13 cellular contexts compared by ENCODE assay signal in genomic region chr10:79162022-79162421, GRCh38.
DNase-seq lines count a peak whose midpoint lies in the region; ATAC-seq and TF ChIP-seq lines count a peak whose summit lies in the region.
"Had no signal": no experiment of that assay in that cellular context is flagged by ENCODE, and none has a peak within 500 bp of the region (broad histone marks: within the 10 kb centered on the region; RNA-seq: fewer than 3 reads in every experiment).

No MANE protein-coding gene starts in this region.

- H3K9me3 Mint-ChIP-seq in endodermal cell: no peaks in the 10 kb centered on the region
- H3K9me3 Mint-ChIP-seq in stimulated activated naive B cell treated with anti-CD40 and anti-IgM and Interleukin-4, amounts not matched to agents 10 μg/mL and 1 μg/mL and 100 μg/mL, for 72 hours: no peaks in the 10 kb centered on the region

- H3K27me3 ChIP-seq in ACC112 (ENCODE audit: insufficient read depth, low read length): no peaks in the 10 kb centered on the region
- H3K27me3 ChIP-seq in BLaER1 treated with 17β-estradiol and CSF1 and Interleukin-3, amounts not matched to agents 10 nM and 100 nM: no peaks in the 10 kb centered on the region
- no peaks in the 10 kb centered on the region for H3K27me3 ChIP-seq in endodermal cell (ENCODE audit: control insufficient read depth, insufficient read depth, low read length, poor library complexity, severe bottlenecking)
- no peaks in the 10 kb centered on the region for H3K27me3 ChIP-seq in rectal smooth muscle tissue (ENCODE audit: control insufficient read depth, insufficient read depth, low read length)

- peak overlapping the region; percentile 72 for H3K27ac Mint-ChIP-seq in endodermal cell
- no peak overlapping the region for H3K27ac Mint-ChIP-seq in stimulated activated naive B cell treated with anti-CD40 and anti-IgM and Interleukin-4, amounts not matched to agents 10 μg/mL and 1 μg/mL and 100 μg/mL, for 72 hours

- 92 to 95% methylated on average over 10 to 12 of the region's 12 CpGs for WGBS in endodermal cell (ENCODE audit: insufficient coverage in 1 of 2, insufficient read length in 1 of 2), 2 experiments

- peak overlapping the region; percentile 91; the same call in 1 of the 2 replicates for H3K27ac ChIP-seq in ACC112 (ENCODE audit: low read depth, low read length)
- H3K27ac ChIP-seq in BLaER1 treated with 17β-estradiol and CSF1 and Interleukin-3, amounts not matched to agents 10 nM and 100 nM: no peak overlapping the region
- H3K27ac ChIP-seq in endodermal cell (ENCODE audit: low read depth, low read length): no peak overlapping the region
- peak overlapping the region; percentile 90 for H3K27ac ChIP-seq in rectal smooth muscle tissue (ENCODE audit: low read depth, low read length)

- H3K4me1 ChIP-seq in ACC112 (ENCODE audit: control insufficient read depth, insufficient read depth, low read length, unreplicated experiment) (peaks cover 67% of the 10 kb centered on the region), endodermal cell (ENCODE audit: control insufficient read depth, insufficient read depth, low read length) (peaks cover 21% of the 10 kb centered on the region), rectal smooth muscle tissue (ENCODE audit: control insufficient read depth, insufficient read depth, low read length) (peaks cover 59% of the 10 kb centered on the region)
- peaks cover 77 to 100% (median 100%) of the 10 kb centered on the region in 10 experiments for H3K4me1 ChIP-seq in BLaER1 treated with 17β-estradiol and CSF1 and Interleukin-3, amounts not matched to agents 10 nM and 100 nM

- ATAC-seq in stimulated activated naive B cell treated with anti-CD40 and anti-IgM and Interleukin-4, amounts not matched to agents 10 μg/mL and 1 μg/mL and 100 μg/mL, for 72 hours (replicated peaks): no peak
- no peak for ATAC-seq in HG02642 (IDR thresholded peaks at IDR 0.05; ENCODE audit: poor library complexity, unreplicated experiment)

- no peaks in the 10 kb centered on the region for H3K9me3 ChIP-seq in BLaER1 treated with 17β-estradiol and CSF1 and Interleukin-3, amounts not matched to agents 10 nM and 100 nM (replicated peaks in 1 of 11)
- H3K9me3 ChIP-seq in endodermal cell (ENCODE audit: control insufficient read depth, low read length): no peaks in the 10 kb centered on the region

- H3K4me2 ChIP-seq in BLaER1 treated with 17β-estradiol and CSF1 and Interleukin-3, amounts not matched to agents 10 nM and 100 nM: peak overlapping the region in 10 of 11 experiments; percentile 8 to 49 (median 32); a peak in 8 of 22 replicates

- no peak for TF ChIP-seq CTCF in endodermal cell (conservative IDR thresholded peaks at IDR 0.05)

- H4K20me1 ChIP-seq in BLaER1 treated with 17β-estradiol and CSF1 and Interleukin-3, amounts not matched to agents 10 nM and 100 nM: peaks cover 99 to 100% (median 100%) of the 10 kb centered on the region in 11 experiments

- peaks cover 37% of the 10 kb centered on the region for H3K79me2 ChIP-seq in ACC112 (ENCODE audit: control insufficient read depth, insufficient read depth, low read length, unreplicated experiment)

- peaks cover 15% of the 10 kb centered on the region for H3K36me3 Mint-ChIP-seq in endodermal cell (ENCODE audit: low read depth)
- H3K36me3 Mint-ChIP-seq in stimulated activated naive B cell treated with anti-CD40 and anti-IgM and Interleukin-4, amounts not matched to agents 10 μg/mL and 1 μg/mL and 100 μg/mL, for 72 hours: peaks cover 0 to 2% of the 10 kb centered on the region in 2 donors

- H3K36me3 ChIP-seq in ACC112 (ENCODE audit: insufficient read depth, low read length): no peaks in the 10 kb centered on the region
- H3K36me3 ChIP-seq in BLaER1 treated with 17β-estradiol and CSF1 and Interleukin-3, amounts not matched to agents 10 nM and 100 nM: peaks cover 29 to 96% (median 65%) of the 10 kb centered on the region in 11 experiments; a peak in 20 of 22 replicates
- peaks cover 36% of the 10 kb centered on the region for H3K36me3 ChIP-seq in endodermal cell (ENCODE audit: control insufficient read depth, insufficient read depth, low read length)
- no peaks in the 10 kb centered on the region for H3K36me3 ChIP-seq in rectal smooth muscle tissue (ENCODE audit: control insufficient read depth, insufficient read depth, low read length)

- H3K4me3 ChIP-seq in ACC112 (ENCODE audit: low read depth, low read length) (no peak overlapping the region), endodermal cell (ENCODE audit: low read length) (no peak overlapping the region), rectal smooth muscle tissue (ENCODE audit: low read length) (no peak overlapping the region)
- H3K4me3 ChIP-seq in BLaER1 treated with 17β-estradiol and CSF1 and Interleukin-3, amounts not matched to agents 10 nM and 100 nM: no peak overlapping the region

- peak overlapping the region in 1 of 11 experiments; percentile 35; a peak in 2 of 22 replicates for H3K9ac ChIP-seq in BLaER1 treated with 17β-estradiol and CSF1 and Interleukin-3, amounts not matched to agents 10 nM and 100 nM
- no peak overlapping the region for H3K9ac ChIP-seq in endodermal cell (ENCODE audit: extremely low read depth, low read length, poor library complexity, severe bottlenecking)
- no peak overlapping the region for H3K9ac ChIP-seq in rectal smooth muscle tissue (ENCODE audit: low read length)

- no peak for DNase-seq in endodermal cell
- no peak for DNase-seq in NCI-H1092 (lab: John Stamatoyannopoulos, UW)
- no peak for DNase-seq in stimulated activated naive B cell treated with anti-CD40 and anti-IgM and Interleukin-4, amounts not matched to agents 10 μg/mL and 1 μg/mL and 100 μg/mL, for 72 hours
- DNase-seq: KBM-7, NCI-H1048, NCI-H1694, NCI-H2107, NCI-H226, NCI-H526 treated with DMSO at 0.1 percent for 48 hours had no signal

- no peak overlapping the region for H3K4me3 Mint-ChIP-seq in endodermal cell
- no peak overlapping the region for H3K4me3 Mint-ChIP-seq in stimulated activated naive B cell treated with anti-CD40 and anti-IgM and Interleukin-4, amounts not matched to agents 10 μg/mL and 1 μg/mL and 100 μg/mL, for 72 hours

- H3K4me1 Mint-ChIP-seq in endodermal cell: peaks cover 25% of the 10 kb centered on the region
- H3K4me1 Mint-ChIP-seq in stimulated activated naive B cell treated with anti-CD40 and anti-IgM and Interleukin-4, amounts not matched to agents 10 μg/mL and 1 μg/mL and 100 μg/mL, for 72 hours: peaks cover 4 to 15% of the 10 kb centered on the region in 2 donors

- no peak overlapping the region for H2AFZ ChIP-seq in ACC112 (ENCODE audit: low read length, unreplicated experiment)

- no peaks in the 10 kb centered on the region for H3K27me3 Mint-ChIP-seq in endodermal cell (ENCODE audit: insufficient read depth)
- no peaks in the 10 kb centered on the region for H3K27me3 Mint-ChIP-seq in stimulated activated naive B cell treated with anti-CD40 and anti-IgM and Interleukin-4, amounts not matched to agents 10 μg/mL and 1 μg/mL and 100 μg/mL, for 72 hours

Comparison
In these comparisons a context has a peak if more than half of its experiments do, and no peak if none do; other contexts are left out.
1. H3K27ac ChIP-seq: peak in ACC112 (single experiment) and rectal smooth muscle tissue (single experiment); none in BLaER1 treated with 17β-estradiol and CSF1 and Interleukin-3, amounts not matched to agents 10 nM and 100 nM (0 of 11) and endodermal cell (single experiment).